Comparison of ENCODE assay signal across 10 cellular contexts in genomic region chr1:33060579-33061083, GRCh38. TPM values are rescaled to one million over a fixed set of nuclear protein-coding genes. Genes with fewer than 3 reads are reported as not detected.
DNase-seq lines count a peak whose midpoint lies in the region; ATAC-seq and TF ChIP-seq lines count a peak whose summit lies in the region.
"Had no signal": no experiment of that assay in that cellular context is flagged by ENCODE, and none has a peak within 500 bp of the region (broad histone marks: within the 10 kb centered on the region; RNA-seq: fewer than 3 reads in every experiment).

No MANE protein-coding gene starts in this region.

- H3K4me3 ChIP-seq in SJCRH30 (no peak overlapping the region), fibroblast of the aortic adventitia (ENCODE audit: low read depth, low read length) (no peak overlapping the region)

- peak overlapping the region; percentile 84 for H3K27ac Mint-ChIP-seq in osteocyte (ENCODE audit: unreplicated experiment)

- H3K9me3 ChIP-seq in SJCRH30 (replicated peaks): peaks cover 32% of the 10 kb centered on the region

- H3K36me3 Mint-ChIP-seq in osteocyte (ENCODE audit: unreplicated experiment): peaks cover 3% of the 10 kb centered on the region

- H3K27me3 Mint-ChIP-seq in osteocyte (ENCODE audit: unreplicated experiment): no peaks in the 10 kb centered on the region

- ATAC-seq in activated CD4-positive, CD25-positive, alpha-beta regulatory T cell treated with anti-CD3 and anti-CD28 coated beads, Interleukin-2, amount 50 U/mL, for 24 hours: no peak
- no peak for ATAC-seq in HG03354 (IDR thresholded peaks at IDR 0.05; ENCODE audit: poor library complexity, severe bottlenecking, unreplicated experiment)

- H3K4me1 ChIP-seq in SJCRH30: peaks cover 23% of the 10 kb centered on the region

- peaks cover 18% of the 10 kb centered on the region for H3K9me3 Mint-ChIP-seq in osteocyte (ENCODE audit: unreplicated experiment)

- DNase-seq in DMS53 treated with DMSO at 0.1 percent for 48 hours (lab: John Stamatoyannopoulos, UW; ENCODE audit: unreplicated experiment) (peak; percentile 71), SJCRH30 (peak; percentile 99), fibroblast of the aortic adventitia (ENCODE audit: low read depth) (peak; percentile 96), osteocyte (ENCODE audit: extremely low spot score, unreplicated experiment) (peak; percentile 92), activated T-cell treated with anti-CD3 and anti-CD28 coated beads for 4 hours (no peak), NCI-H345 (lab: John Stamatoyannopoulos, UW) (no peak)
- DNase-seq: activated CD4-positive, alpha-beta T cell treated with anti-CD3 and anti-CD28 coated beads, Interleukin-2, amount 50 U/mL, for 1 hour; DND-41 had no signal

- peaks cover 23% of the 10 kb centered on the region for H3K4me1 Mint-ChIP-seq in osteocyte (ENCODE audit: unreplicated experiment)

- H3K27ac ChIP-seq in SJCRH30: peak overlapping the region; percentile 62

- TF ChIP-seq CTCF in fibroblast of the aortic adventitia (IDR thresholded peaks at IDR 0.05; ENCODE audit: insufficient read depth, low read length): no peak
- no peak for TF ChIP-seq CTCF in osteocyte (IDR thresholded peaks at IDR 0.05)

- no peak overlapping the region for H3K4me3 Mint-ChIP-seq in osteocyte (ENCODE audit: unreplicated experiment)

- no peaks in the 10 kb centered on the region for H3K27me3 ChIP-seq in SJCRH30

- no peaks in the 10 kb centered on the region for H3K36me3 ChIP-seq in SJCRH30

RNA-seq across cellular contexts. Expression of gene AZIN2, which starts 20.3 kb away (rescaled TPM):
- total RNA-seq in SJCRH30 (2014; rRNA removed; shearing (Covaris generic)): 8.4 and 8.8 TPM in 2 replicates
- 3.9 and 8.1 TPM in 2 replicates for total RNA-seq in fibroblast of the aortic adventitia (ENCODE audit: low replicate concordance)
- total RNA-seq in osteocyte: 8.0 and 10.4 TPM in 2 replicates

RNA-seq across cellular contexts. Expression of gene AK2, which starts 23.9 kb away (rescaled TPM):
- 279 and 283 TPM in 2 replicates for total RNA-seq in SJCRH30 (2014; rRNA removed; shearing (Covaris generic))
- total RNA-seq in fibroblast of the aortic adventitia (ENCODE audit: low replicate concordance): 155 and 373 TPM in 2 replicates
- total RNA-seq in osteocyte: 93.0 and 94.6 TPM in 2 replicates

Comparison
In these comparisons a context has a peak if more than half of its experiments do, and no peak if none do; other contexts are left out.
1. DNase-seq: peak in DMS53 treated with DMSO at 0.1 percent for 48 hours (single experiment), SJCRH30 (2 of 2), fibroblast of the aortic adventitia (single experiment) and osteocyte (single experiment); none in activated T-cell treated with anti-CD3 and anti-CD28 coated beads for 4 hours (single experiment) and NCI-H345 (single experiment).